ENCODE assay signal across 1 cellular context in the genomic region with DNA sequence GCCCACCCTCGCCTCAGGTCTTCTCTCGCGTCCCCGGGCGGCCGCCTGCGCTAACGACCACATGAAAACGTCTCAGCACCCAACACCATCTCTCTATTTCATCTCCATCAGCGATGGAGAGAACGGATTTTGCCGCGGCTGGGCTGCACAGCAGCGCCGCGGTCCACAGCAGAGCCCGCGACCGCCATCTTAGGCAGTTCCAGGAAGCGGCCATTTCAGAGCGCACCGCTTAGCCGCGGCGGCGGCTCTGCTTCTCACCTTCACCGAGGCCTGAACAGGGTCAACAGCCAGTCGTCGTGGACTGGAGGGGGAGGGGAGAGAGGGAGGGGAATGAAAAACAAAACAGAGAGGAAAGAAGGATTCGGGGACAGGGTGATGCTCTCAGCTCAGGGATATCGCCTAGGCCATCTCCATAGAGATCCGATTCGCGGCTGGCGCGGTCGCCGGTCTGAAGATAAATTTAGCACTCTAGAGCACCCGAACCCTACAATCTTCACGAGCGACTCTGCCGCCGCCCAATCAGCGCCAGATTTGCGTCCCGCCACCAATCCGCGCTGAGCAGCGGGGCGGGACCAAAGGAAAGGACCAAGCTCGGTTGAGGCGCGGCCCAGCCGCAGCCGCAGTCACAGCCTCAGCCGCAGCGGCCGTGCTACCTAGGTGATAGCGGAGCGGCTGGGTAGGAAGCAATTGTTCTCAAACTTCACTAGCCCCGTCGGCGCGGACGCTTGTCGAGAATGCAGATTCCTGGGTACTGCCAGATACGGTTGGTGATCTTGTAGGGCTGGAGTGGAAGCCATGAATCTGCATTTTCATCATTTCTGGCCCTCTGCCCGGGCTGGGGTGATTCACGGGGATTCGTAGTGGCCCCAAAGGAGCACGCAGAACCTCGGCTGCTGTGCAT.
A peak's percentile ranks its signal among the peaks of the same experiment; 100 is the strongest.
TF ChIP-seq lines count a peak whose summit lies in the region.

Gene ZBED5, minus strand, starts transcription at position 450 of the 901 bp plus-strand sequence. CDS start 3,108 bp downstream, outside the sequence.

TF ChIP-seq in HEK293, 187 proteins besides CTCF, POLR2A, EP300 and RAD21 (continued from another document and continues in another):
- no peak for TF ChIP-seq TRIM28 (IDR thresholded peaks at IDR 0.05; ENCODE audit: borderline replicate concordance, low read length)
- TF ChIP-seq, protein P1, sequence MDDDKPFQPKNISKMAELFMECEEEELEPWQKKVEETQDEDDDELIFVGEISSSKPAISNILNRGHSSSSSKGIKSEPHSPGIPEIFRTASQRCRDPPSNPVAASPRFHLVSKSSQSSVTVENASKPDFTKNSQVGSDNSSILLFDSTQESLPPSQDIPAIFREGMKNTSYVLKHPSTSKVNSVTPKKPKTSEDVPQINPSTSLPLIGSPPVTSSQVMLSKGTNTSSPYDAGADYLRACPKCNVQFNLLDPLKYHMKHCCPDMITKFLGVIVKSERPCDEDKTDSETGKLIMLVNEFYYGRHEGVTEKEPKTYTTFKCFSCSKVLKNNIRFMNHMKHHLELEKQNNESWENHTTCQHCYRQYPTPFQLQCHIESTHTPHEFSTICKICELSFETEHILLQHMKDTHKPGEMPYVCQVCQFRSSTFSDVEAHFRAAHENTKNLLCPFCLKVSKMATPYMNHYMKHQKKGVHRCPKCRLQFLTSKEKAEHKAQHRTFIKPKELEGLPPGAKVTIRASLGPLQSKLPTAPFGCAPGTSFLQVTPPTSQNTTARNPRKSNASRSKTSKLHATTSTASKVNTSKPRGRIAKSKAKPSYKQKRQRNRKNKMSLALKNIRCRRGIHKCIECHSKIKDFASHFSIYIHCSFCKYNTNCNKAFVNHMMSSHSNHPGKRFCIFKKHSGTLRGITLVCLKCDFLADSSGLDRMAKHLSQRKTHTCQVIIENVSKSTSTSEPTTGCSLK (tag by site-specific recombination; IDR thresholded peaks at IDR 0.05) = no peak
- TF ChIP-seq ZSCAN23 (tag by site-specific recombination; IDR thresholded peaks at IDR 0.05) = no peak
- TF ChIP-seq ZNF311 (tag by site-specific recombination; IDR thresholded peaks at IDR 0.05; ENCODE audit: borderline replicate concordance) = no peak
- peak; percentile 33; the same call in 1 of the 2 replicates for TF ChIP-seq ZNF449 (tag by site-specific recombination; IDR thresholded peaks at IDR 0.05)
- TF ChIP-seq, protein P2, sequence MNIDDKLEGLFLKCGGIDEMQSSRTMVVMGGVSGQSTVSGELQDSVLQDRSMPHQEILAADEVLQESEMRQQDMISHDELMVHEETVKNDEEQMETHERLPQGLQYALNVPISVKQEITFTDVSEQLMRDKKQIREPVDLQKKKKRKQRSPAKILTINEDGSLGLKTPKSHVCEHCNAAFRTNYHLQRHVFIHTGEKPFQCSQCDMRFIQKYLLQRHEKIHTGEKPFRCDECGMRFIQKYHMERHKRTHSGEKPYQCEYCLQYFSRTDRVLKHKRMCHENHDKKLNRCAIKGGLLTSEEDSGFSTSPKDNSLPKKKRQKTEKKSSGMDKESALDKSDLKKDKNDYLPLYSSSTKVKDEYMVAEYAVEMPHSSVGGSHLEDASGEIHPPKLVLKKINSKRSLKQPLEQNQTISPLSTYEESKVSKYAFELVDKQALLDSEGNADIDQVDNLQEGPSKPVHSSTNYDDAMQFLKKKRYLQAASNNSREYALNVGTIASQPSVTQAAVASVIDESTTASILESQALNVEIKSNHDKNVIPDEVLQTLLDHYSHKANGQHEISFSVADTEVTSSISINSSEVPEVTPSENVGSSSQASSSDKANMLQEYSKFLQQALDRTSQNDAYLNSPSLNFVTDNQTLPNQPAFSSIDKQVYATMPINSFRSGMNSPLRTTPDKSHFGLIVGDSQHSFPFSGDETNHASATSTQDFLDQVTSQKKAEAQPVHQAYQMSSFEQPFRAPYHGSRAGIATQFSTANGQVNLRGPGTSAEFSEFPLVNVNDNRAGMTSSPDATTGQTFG (tag by site-specific recombination; IDR thresholded peaks at IDR 0.05; ENCODE audit: borderline replicate concordance) = no peak
- peak; percentile 72 for TF ChIP-seq ZNF335 (tag by site-specific recombination; conservative IDR thresholded peaks at IDR 0.05)
- TF ChIP-seq ZNF341 (tag by site-specific recombination; IDR thresholded peaks at IDR 0.05; ENCODE audit: low read depth) = peak; percentile 89
- no peak for TF ChIP-seq ZNF174 (tag by site-specific recombination; IDR thresholded peaks at IDR 0.05)
- TF ChIP-seq ZNF701 (tag by site-specific recombination; IDR thresholded peaks at IDR 0.05) = no peak
- TF ChIP-seq, protein P3, sequence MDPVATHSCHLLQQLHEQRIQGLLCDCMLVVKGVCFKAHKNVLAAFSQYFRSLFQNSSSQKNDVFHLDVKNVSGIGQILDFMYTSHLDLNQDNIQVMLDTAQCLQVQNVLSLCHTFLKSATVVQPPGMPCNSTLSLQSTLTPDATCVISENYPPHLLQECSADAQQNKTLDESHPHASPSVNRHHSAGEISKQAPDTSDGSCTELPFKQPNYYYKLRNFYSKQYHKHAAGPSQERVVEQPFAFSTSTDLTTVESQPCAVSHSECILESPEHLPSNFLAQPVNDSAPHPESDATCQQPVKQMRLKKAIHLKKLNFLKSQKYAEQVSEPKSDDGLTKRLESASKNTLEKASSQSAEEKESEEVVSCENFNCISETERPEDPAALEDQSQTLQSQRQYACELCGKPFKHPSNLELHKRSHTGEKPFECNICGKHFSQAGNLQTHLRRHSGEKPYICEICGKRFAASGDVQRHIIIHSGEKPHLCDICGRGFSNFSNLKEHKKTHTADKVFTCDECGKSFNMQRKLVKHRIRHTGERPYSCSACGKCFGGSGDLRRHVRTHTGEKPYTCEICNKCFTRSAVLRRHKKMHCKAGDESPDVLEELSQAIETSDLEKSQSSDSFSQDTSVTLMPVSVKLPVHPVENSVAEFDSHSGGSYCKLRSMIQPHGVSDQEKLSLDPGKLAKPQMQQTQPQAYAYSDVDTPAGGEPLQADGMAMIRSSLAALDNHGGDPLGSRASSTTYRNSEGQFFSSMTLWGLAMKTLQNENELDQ (tag by site-specific recombination; IDR thresholded peaks at IDR 0.05; ENCODE audit: low read depth) = no peak
- peak; percentile 42; the same call in 1 of the 2 replicates for TF ChIP-seq SP3 (tag by site-specific recombination; IDR thresholded peaks at IDR 0.05)
- no peak for TF ChIP-seq ZNF530 (tag by site-specific recombination; IDR thresholded peaks at IDR 0.05; ENCODE audit: low read depth)
- TF ChIP-seq ZNF664 (tag by site-specific recombination; IDR thresholded peaks at IDR 0.05) = 0 out of 2 replicates have a peak, but pooled peaks have one; percentile 25
- TF ChIP-seq, protein P4, sequence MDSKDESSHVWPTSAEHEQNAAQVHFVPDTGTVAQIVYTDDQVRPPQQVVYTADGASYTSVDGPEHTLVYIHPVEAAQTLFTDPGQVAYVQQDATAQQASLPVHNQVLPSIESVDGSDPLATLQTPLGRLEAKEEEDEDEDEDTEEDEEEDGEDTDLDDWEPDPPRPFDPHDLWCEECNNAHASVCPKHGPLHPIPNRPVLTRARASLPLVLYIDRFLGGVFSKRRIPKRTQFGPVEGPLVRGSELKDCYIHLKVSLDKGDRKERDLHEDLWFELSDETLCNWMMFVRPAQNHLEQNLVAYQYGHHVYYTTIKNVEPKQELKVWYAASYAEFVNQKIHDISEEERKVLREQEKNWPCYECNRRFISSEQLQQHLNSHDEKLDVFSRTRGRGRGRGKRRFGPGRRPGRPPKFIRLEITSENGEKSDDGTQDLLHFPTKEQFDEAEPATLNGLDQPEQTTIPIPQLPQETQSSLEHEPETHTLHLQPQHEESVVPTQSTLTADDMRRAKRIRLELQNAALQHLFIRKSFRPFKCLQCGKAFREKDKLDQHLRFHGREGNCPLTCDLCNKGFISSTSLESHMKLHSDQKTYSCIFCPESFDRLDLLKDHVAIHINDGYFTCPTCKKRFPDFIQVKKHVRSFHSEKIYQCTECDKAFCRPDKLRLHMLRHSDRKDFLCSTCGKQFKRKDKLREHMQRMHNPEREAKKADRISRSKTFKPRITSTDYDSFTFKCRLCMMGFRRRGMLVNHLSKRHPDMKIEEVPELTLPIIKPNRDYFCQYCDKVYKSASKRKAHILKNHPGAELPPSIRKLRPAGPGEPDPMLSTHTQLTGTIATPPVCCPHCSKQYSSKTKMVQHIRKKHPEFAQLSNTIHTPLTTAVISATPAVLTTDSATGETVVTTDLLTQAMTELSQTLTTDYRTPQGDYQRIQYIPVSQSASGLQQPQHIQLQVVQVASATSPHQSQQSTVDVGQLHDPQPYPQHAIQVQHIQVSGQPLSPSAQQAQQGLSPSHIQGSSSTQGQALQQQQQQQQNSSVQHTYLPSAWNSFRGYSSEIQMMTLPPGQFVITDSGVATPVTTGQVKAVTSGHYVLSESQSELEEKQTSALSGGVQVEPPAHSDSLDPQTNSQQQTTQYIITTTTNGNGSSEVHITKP (tag by site-specific recombination; IDR thresholded peaks at IDR 0.05) = 0 out of 2 replicates have a peak, but pooled peaks have one; percentile 40
- TF ChIP-seq ZNF239 (tag by site-specific recombination; IDR thresholded peaks at IDR 0.05) = no peak
- no peak for TF ChIP-seq ZNF639 (tag by site-specific recombination; IDR thresholded peaks at IDR 0.05)
- TF ChIP-seq ZNF776 (tag by site-specific recombination; IDR thresholded peaks at IDR 0.05; ENCODE audit: borderline replicate concordance) = no peak
- TF ChIP-seq ZNF114 (tag by site-specific recombination; IDR thresholded peaks at IDR 0.05) = no peak
- TF ChIP-seq ZNF324 (tag by site-specific recombination; IDR thresholded peaks at IDR 0.05) = no peak
- TF ChIP-seq TCF7L2 (IDR thresholded peaks at IDR 0.05; ENCODE audit: borderline replicate concordance, low read depth, low read length) = peak; percentile 14; the same call in 1 of the 2 replicates
- no peak for TF ChIP-seq GLIS1 (tag by site-specific recombination; IDR thresholded peaks at IDR 0.05)
- TF ChIP-seq, protein P5, sequence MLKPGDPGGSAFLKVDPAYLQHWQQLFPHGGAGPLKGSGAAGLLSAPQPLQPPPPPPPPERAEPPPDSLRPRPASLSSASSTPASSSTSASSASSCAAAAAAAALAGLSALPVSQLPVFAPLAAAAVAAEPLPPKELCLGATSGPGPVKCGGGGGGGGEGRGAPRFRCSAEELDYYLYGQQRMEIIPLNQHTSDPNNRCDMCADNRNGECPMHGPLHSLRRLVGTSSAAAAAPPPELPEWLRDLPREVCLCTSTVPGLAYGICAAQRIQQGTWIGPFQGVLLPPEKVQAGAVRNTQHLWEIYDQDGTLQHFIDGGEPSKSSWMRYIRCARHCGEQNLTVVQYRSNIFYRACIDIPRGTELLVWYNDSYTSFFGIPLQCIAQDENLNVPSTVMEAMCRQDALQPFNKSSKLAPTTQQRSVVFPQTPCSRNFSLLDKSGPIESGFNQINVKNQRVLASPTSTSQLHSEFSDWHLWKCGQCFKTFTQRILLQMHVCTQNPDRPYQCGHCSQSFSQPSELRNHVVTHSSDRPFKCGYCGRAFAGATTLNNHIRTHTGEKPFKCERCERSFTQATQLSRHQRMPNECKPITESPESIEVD (tag by site-specific recombination; IDR thresholded peaks at IDR 0.05) = no peak
- TF ChIP-seq ZNF138 (tag by site-specific recombination; IDR thresholded peaks at IDR 0.05; ENCODE audit: borderline replicate concordance) = no peak
- peak; percentile 40; the same call in 1 of the 2 replicates for TF ChIP-seq ZSCAN5A (tag by site-specific recombination; IDR thresholded peaks at IDR 0.05)
- no peak for TF ChIP-seq ZFP69B (tag by site-specific recombination; IDR thresholded peaks at IDR 0.05)
- TF ChIP-seq ZNF544 (tag by site-specific recombination; IDR thresholded peaks at IDR 0.05) = no peak
- TF ChIP-seq SP7 (tag by site-specific recombination; IDR thresholded peaks at IDR 0.05) = peak; percentile 68
- TF ChIP-seq ZXDB (tag by site-specific recombination; IDR thresholded peaks at IDR 0.05) = peak; percentile 70
- 0 out of 2 replicates have a peak, but pooled peaks have one; percentile 11 for TF ChIP-seq ZSCAN30 (tag by site-specific recombination; IDR thresholded peaks at IDR 0.05)
- TF ChIP-seq PRDM1 (tag by site-specific recombination; IDR thresholded peaks at IDR 0.05) = no peak
- TF ChIP-seq ZNF157 (tag by site-specific recombination; IDR thresholded peaks at IDR 0.05) = no peak
- no peak for TF ChIP-seq KLF9 (tag by site-specific recombination; IDR thresholded peaks at IDR 0.05; ENCODE audit: low read depth)
- no peak for TF ChIP-seq ZNF140 (tag by site-specific recombination; IDR thresholded peaks at IDR 0.05)
- no peak for TF ChIP-seq EGR2 (tag by site-specific recombination; IDR thresholded peaks at IDR 0.05; ENCODE audit: low read depth)
- no peak for TF ChIP-seq ZNF23 (tag by site-specific recombination; IDR thresholded peaks at IDR 0.05; ENCODE audit: borderline replicate concordance)
- no peak for TF ChIP-seq ZNF529 (tag by site-specific recombination; IDR thresholded peaks at IDR 0.05; ENCODE audit: insufficient replicate concordance)
- TF ChIP-seq ZNF623 (tag by site-specific recombination; IDR thresholded peaks at IDR 0.05) = no peak
- TF ChIP-seq BCL11A (tag by site-specific recombination; IDR thresholded peaks at IDR 0.05; ENCODE audit: low read depth) = no peak
